ENCODE assay signal across 1 cellular context in genomic region chr16:59210955-59211541, GRCh38.
TF ChIP-seq lines count a peak whose summit lies in the region.

No MANE protein-coding gene starts in this region.

TF ChIP-seq in SK-N-SH, 30 proteins besides CTCF, POLR2A, EP300 and RAD21 (continued from another document):
- TF ChIP-seq, protein P1, sequence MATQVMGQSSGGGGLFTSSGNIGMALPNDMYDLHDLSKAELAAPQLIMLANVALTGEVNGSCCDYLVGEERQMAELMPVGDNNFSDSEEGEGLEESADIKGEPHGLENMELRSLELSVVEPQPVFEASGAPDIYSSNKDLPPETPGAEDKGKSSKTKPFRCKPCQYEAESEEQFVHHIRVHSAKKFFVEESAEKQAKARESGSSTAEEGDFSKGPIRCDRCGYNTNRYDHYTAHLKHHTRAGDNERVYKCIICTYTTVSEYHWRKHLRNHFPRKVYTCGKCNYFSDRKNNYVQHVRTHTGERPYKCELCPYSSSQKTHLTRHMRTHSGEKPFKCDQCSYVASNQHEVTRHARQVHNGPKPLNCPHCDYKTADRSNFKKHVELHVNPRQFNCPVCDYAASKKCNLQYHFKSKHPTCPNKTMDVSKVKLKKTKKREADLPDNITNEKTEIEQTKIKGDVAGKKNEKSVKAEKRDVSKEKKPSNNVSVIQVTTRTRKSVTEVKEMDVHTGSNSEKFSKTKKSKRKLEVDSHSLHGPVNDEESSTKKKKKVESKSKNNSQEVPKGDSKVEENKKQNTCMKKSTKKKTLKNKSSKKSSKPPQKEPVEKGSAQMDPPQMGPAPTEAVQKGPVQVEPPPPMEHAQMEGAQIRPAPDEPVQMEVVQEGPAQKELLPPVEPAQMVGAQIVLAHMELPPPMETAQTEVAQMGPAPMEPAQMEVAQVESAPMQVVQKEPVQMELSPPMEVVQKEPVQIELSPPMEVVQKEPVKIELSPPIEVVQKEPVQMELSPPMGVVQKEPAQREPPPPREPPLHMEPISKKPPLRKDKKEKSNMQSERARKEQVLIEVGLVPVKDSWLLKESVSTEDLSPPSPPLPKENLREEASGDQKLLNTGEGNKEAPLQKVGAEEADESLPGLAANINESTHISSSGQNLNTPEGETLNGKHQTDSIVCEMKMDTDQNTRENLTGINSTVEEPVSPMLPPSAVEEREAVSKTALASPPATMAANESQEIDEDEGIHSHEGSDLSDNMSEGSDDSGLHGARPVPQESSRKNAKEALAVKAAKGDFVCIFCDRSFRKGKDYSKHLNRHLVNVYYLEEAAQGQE (IDR thresholded peaks at IDR 0.05; ENCODE audit: low read depth, low read length) = no peak
- no peak for TF ChIP-seq RFX5 (IDR thresholded peaks at IDR 0.05; ENCODE audit: low read length)
- TF ChIP-seq RCOR1 (IDR thresholded peaks at IDR 0.05; ENCODE audit: low read length) = no peak
- no peak for TF ChIP-seq FOSL2 (IDR thresholded peaks at IDR 0.05; ENCODE audit: borderline replicate concordance, low read depth)
